ENCODE assay signal across 27 cellular contexts in genomic region chr3:40024526-40024925, GRCh38.
"Had no signal": no experiment of that assay in that cellular context is flagged by ENCODE, and none has a peak within 500 bp of the region (broad histone marks: within the 10 kb centered on the region; RNA-seq: fewer than 3 reads in every experiment).

No MANE protein-coding gene starts in this region.

- H3K27me3 ChIP-seq: colonic mucosa, foreskin keratinocyte, heart left ventricle, hepatocyte, neural progenitor cell, sigmoid colon, testis, tibial nerve, upper lobe of left lung had no signal

- ATAC-seq: esophagus mucosa; foreskin keratinocyte; gastroesophageal sphincter; heart left ventricle; left lobe of liver; naive thymus-derived CD4-positive, alpha-beta T cell; psoas muscle; right cardiac atrium; stimulated activated memory B cell treated with anti-CD40 and anti-IgM and Interleukin-4, amounts not matched to agents 10 μg/mL and 1 μg/mL and 100 μg/mL, for 72 hours; stimulated activated naive CD8-positive, alpha-beta T cell treated with anti-CD3 and anti-CD28 coated beads, Interleukin-15, Interleukin-2, amounts not matched to agents 100 U/mL and 50 U/mL, for 24 hours had no signal

- H3K4me3 ChIP-seq: colonic mucosa, gastroesophageal sphincter, heart left ventricle, hepatocyte, lung, neural progenitor cell, psoas muscle, sigmoid colon, skin epidermis, spleen, testis, tibial nerve, upper lobe of left lung had no signal

- H3K9me3 ChIP-seq: colonic mucosa, testis had no signal

- H3K36me3 ChIP-seq: colonic mucosa, gastroesophageal sphincter, heart left ventricle, neural progenitor cell, sigmoid colon, spleen, tibial nerve, upper lobe of left lung had no signal

- H3K27ac ChIP-seq: colonic mucosa, epithelial cell of prostate, foreskin keratinocyte, gastroesophageal sphincter, heart left ventricle, hepatocyte, neural progenitor cell, psoas muscle, sigmoid colon, skin epidermis, spleen, testis, tibial nerve, upper lobe of left lung had no signal

- H3K4me1 ChIP-seq: colonic mucosa, foreskin keratinocyte, gastroesophageal sphincter, neural progenitor cell, psoas muscle, sigmoid colon, spleen, testis, tibial nerve, upper lobe of left lung had no signal

- DNase-seq: colonic mucosa; effector CD8-positive, alpha-beta T cell; endodermal cell; foreskin keratinocyte; heart left ventricle; kidney; naive thymus-derived CD4-positive, alpha-beta T cell; posterior cingulate gyrus; psoas muscle; right cardiac atrium; sigmoid colon; spleen; stimulated activated CD4-positive, alpha-beta T cell treated with anti-CD3 and anti-CD28 coated beads, Interleukin-4, amount 100 ng/mL, for 4 hours; stimulated activated naive CD8-positive, alpha-beta T cell treated with anti-CD3 and anti-CD28 coated beads, Interleukin-15, Interleukin-2, amounts not matched to agents 100 U/mL and 50 U/mL, for 24 hours; substantia nigra; testis; upper lobe of left lung had no signal
